ENCODE assay signal across 8 cellular contexts in the genomic region with DNA sequence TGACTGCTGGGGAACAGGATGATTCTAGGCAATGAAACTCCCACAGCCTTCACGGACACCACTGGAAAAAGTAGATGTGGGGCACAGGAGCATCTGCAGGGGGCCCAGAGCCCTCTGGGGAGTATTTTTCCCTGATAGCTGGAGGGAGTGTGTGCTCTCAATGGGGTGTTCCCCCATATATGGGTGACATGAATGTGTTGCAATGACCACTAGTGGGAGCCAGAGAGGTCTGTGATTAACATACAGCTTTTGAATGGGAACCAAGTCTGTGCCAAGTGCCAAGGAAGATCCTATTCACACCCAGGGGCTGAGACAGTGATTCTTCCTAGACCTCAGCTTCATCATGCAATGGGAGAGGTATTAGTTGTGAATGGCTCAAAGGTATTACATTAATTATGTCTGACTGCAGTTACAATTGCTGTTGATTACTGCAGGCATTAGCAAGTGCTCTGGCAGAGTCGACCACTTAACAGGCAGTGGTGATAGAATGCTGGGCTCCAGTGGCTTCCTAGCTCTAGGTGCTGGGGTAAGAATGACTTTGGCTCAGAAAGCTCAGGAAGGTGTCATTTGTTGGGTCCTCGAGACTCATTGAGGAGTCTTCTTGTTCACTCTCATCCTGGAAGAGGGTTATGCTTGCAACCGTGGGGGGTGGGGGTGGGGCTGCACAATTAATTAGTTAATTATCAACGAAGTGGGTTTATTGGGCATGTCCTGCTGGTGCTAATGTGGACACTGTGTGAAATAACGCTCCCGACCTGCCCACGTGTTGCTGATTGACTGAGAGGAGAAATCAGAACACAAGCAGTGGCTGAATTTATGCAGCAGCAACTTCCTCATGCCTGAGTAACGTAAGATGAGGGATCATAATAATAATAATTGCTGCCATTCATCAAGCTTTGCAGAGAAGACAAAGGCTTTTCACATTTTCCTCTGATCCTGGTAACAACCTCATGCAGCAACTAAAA.
A peak's percentile ranks its signal among the peaks of the same experiment; 100 is the strongest.
DNase-seq lines count a peak whose midpoint lies in the region; TF ChIP-seq lines count a peak whose summit lies in the region.
"Had no signal": no experiment of that assay in that cellular context is flagged by ENCODE, and none has a peak within 500 bp of the region (broad histone marks: within the 10 kb centered on the region; RNA-seq: fewer than 3 reads in every experiment).

No MANE protein-coding gene starts in this region.

- no peak overlapping the region for H2BK15ac ChIP-seq in H9 (ENCODE audit: low read depth, low read length)

- TF ChIP-seq CTCF in H9 (conservative IDR thresholded peaks at IDR 0.05) (peak; percentile 89), WERI-Rb-1 (IDR thresholded peaks at IDR 0.05; ENCODE audit: low read depth, low read length) (peak; percentile 93), endodermal cell (conservative IDR thresholded peaks at IDR 0.05) (peak; percentile 93), mesothelial cell of epicardium (IDR thresholded peaks at IDR 0.05; ENCODE audit: unreplicated experiment) (peak; percentile 82), testis (IDR thresholded peaks at IDR 0.05) (peak; percentile 39 to 74 (median 68))

- TF ChIP-seq POLR2A in testis (IDR thresholded peaks at IDR 0.05), result no peak

- no peaks in the 10 kb centered on the region for H3K23me2 ChIP-seq in H9 (ENCODE audit: insufficient read length, low read depth, low read length, poor library complexity, severe bottlenecking)

- H3K79me1 ChIP-seq in H9 (ENCODE audit: insufficient read depth, low read depth, low read length, poor library complexity, severe bottlenecking), result no peaks in the 10 kb centered on the region

- WGBS in H9 (ENCODE audit: extremely low coverage, insufficient read length, low lambda C conversion rate), result no CpG with 5 or more reads among the region's 9 CpGs
- WGBS in endodermal cell (ENCODE audit: insufficient coverage in 1 of 2, insufficient read length in 1 of 2), 2 experiments, result 83 to 90% methylated on average over 8 to 9 of the region's 9 CpGs
- WGBS in testis, 2 donors, result 73 to 78% methylated on average over 8 to 9 of the region's 9 CpGs

- H3K27me3 Mint-ChIP-seq in H9 (ENCODE audit: low read depth) (peaks cover 4% of the 10 kb centered on the region; the same call in 1 of the 2 replicates), endodermal cell (ENCODE audit: insufficient read depth) (no peaks in the 10 kb centered on the region), mesothelial cell of epicardium (ENCODE audit: low read depth) (peaks cover 26% of the 10 kb centered on the region)

- peak overlapping the region in 1 of 3 experiments; percentile 54; a peak in 1 of 7 replicates for H3K27ac Mint-ChIP-seq in H9
- H3K27ac Mint-ChIP-seq in endodermal cell, result no peak overlapping the region
- no peak overlapping the region for H3K27ac Mint-ChIP-seq in mesothelial cell of epicardium
- H3K27ac Mint-ChIP-seq: activated naive CD8-positive, alpha-beta T cell had no signal

- H2BK20ac ChIP-seq in H9 (ENCODE audit: low read depth, low read length, poor library complexity, severe bottlenecking), result no peak overlapping the region

- H3K4me2 ChIP-seq in H9 (ENCODE audit: insufficient read depth, insufficient read length, low read length), result no peak overlapping the region

- H3K9me3 Mint-ChIP-seq in H9 (no peaks in the 10 kb centered on the region), endodermal cell (no peaks in the 10 kb centered on the region), mesothelial cell of epicardium (no peaks in the 10 kb centered on the region)

- H3K56ac ChIP-seq in H9 (ENCODE audit: insufficient read length, low read depth, low read length), result no peak overlapping the region

- no peak overlapping the region for H2AFZ ChIP-seq in H9 (ENCODE audit: low read length)

- no peaks in the 10 kb centered on the region for H3K9me3 ChIP-seq in H9 (ENCODE audit: control insufficient read depth, low read depth, low read length)
- H3K9me3 ChIP-seq in WERI-Rb-1 (ENCODE audit: severe bottlenecking), result no peaks in the 10 kb centered on the region
- H3K9me3 ChIP-seq in endodermal cell (ENCODE audit: control insufficient read depth, low read length), result no peaks in the 10 kb centered on the region
- no peaks in the 10 kb centered on the region for H3K9me3 ChIP-seq in testis

- H3K23ac ChIP-seq in H9 (ENCODE audit: insufficient read length, low read depth, low read length), result no peak overlapping the region

- H3K9ac ChIP-seq in H9 (ENCODE audit: extremely low read depth, insufficient read length, low read length) (no peak overlapping the region), endodermal cell (ENCODE audit: extremely low read depth, low read length, poor library complexity, severe bottlenecking) (no peak overlapping the region)

- intact Hi-C loops in testis (cut with DNase I; ENCODE audit: low total_unique reads), result no loop called here

- no peak overlapping the region for H3T11ph ChIP-seq in H9 (ENCODE audit: low read length)

- H3K27me3 ChIP-seq in H9 (ENCODE audit: insufficient read depth, low read length) (no peaks in the 10 kb centered on the region), WERI-Rb-1 (ENCODE audit: insufficient read depth, low read depth, severe bottlenecking) (no peaks in the 10 kb centered on the region), endodermal cell (ENCODE audit: control insufficient read depth, insufficient read depth, low read length, poor library complexity, severe bottlenecking) (no peaks in the 10 kb centered on the region), testis (no peaks in the 10 kb centered on the region)

- H3K18ac ChIP-seq in H9 (ENCODE audit: insufficient read length, low read depth, low read length), result no peak overlapping the region

- H3K4me3 Mint-ChIP-seq in H9, result no peak overlapping the region
- H3K4me3 Mint-ChIP-seq in endodermal cell, result no peak overlapping the region
- H3K4me3 Mint-ChIP-seq in mesothelial cell of epicardium, result no peak overlapping the region
- H3K4me3 Mint-ChIP-seq: activated naive CD8-positive, alpha-beta T cell had no signal

- H4K20me1 ChIP-seq in H9 (ENCODE audit: control insufficient read depth, insufficient read depth, insufficient read length), result no peaks in the 10 kb centered on the region

- H3K4me3 ChIP-seq in WERI-Rb-1 (ENCODE audit: low read depth, low read length), result no peak overlapping the region
- H3K4me3 ChIP-seq in endodermal cell (ENCODE audit: low read length), result no peak overlapping the region
- H3K4me3 ChIP-seq in testis, result no peak overlapping the region

- H4K91ac ChIP-seq in H9 (ENCODE audit: insufficient read length, low read depth, low read length), result no peak overlapping the region

- peak; percentile 66 for DNase-seq in G401 (ENCODE audit: low spot score)
- DNase-seq in H9, result peak; percentile 64
- DNase-seq in NCI-H146 (lab: John Stamatoyannopoulos, UW), result peak; percentile 55
- peak; percentile 81 for DNase-seq in WERI-Rb-1
- peak; percentile 85 for DNase-seq in endodermal cell
- DNase-seq in mesothelial cell of epicardium (ENCODE audit: low spot score in 2 of 2, unreplicated experiment in 2 of 2), result no peak
- peak; percentile 85 for DNase-seq in testis

- no peak overlapping the region for H2BK120ac ChIP-seq in H9 (ENCODE audit: low read depth, low read length, poor library complexity, severe bottlenecking)

- H3K14ac ChIP-seq in H9 (ENCODE audit: insufficient read depth, low read length), result no peak overlapping the region

- H3K36me3 Mint-ChIP-seq in H9 (ENCODE audit: insufficient read depth in 1 of 3, low read depth in 3 of 3) (no peaks in the 10 kb centered on the region), endodermal cell (ENCODE audit: low read depth) (no peaks in the 10 kb centered on the region), mesothelial cell of epicardium (no peaks in the 10 kb centered on the region)
- H3K36me3 Mint-ChIP-seq: activated naive CD8-positive, alpha-beta T cell had no signal

- no peak overlapping the region for H3K27ac ChIP-seq in H9 (ENCODE audit: insufficient read length, low read depth, low read length)
- H3K27ac ChIP-seq in WERI-Rb-1, result no peak overlapping the region
- no peak overlapping the region for H3K27ac ChIP-seq in endodermal cell (ENCODE audit: low read depth, low read length)
- H3K27ac ChIP-seq in testis, result no peak overlapping the region

- peaks cover 10 to 13% of the 10 kb centered on the region in 2 experiments for H3K4me1 Mint-ChIP-seq in H9
- peaks cover 2% of the 10 kb centered on the region for H3K4me1 Mint-ChIP-seq in endodermal cell
- H3K4me1 Mint-ChIP-seq in mesothelial cell of epicardium, result peaks cover 27% of the 10 kb centered on the region

- no peak overlapping the region for H4K5ac ChIP-seq in H9 (ENCODE audit: insufficient read length, low read depth, low read length)

- H3K4ac ChIP-seq in H9 (ENCODE audit: low read depth, low read length), result no peak overlapping the region

- H2AK5ac ChIP-seq in H9 (ENCODE audit: insufficient read length, low read length), result no peak overlapping the region

- H4K8ac ChIP-seq in H9 (replicated peaks; ENCODE audit: insufficient read length, low read depth, low read length), result no peak overlapping the region

- in situ Hi-C loops in G401 (cut with HindIII; ENCODE audit: low sequenced_read_pairs), result no loop called here

- H3K36me3 ChIP-seq in WERI-Rb-1, result no peaks in the 10 kb centered on the region
- H3K36me3 ChIP-seq in endodermal cell (ENCODE audit: control insufficient read depth, insufficient read depth, low read length), result no peaks in the 10 kb centered on the region
- H3K36me3 ChIP-seq in testis (ENCODE audit: low read depth, missing control alignments), result no peaks in the 10 kb centered on the region

- no peak overlapping the region for H2BK12ac ChIP-seq in H9 (ENCODE audit: insufficient read length, low read depth, low read length)

- no peak overlapping the region for H2BK5ac ChIP-seq in H9 (ENCODE audit: insufficient read length, low read length)

- H3K4me1 ChIP-seq in H9 (ENCODE audit: insufficient read depth, low read length), result no peaks in the 10 kb centered on the region
- H3K4me1 ChIP-seq in endodermal cell (ENCODE audit: control insufficient read depth, insufficient read depth, low read length), result no peaks in the 10 kb centered on the region
- H3K4me1 ChIP-seq in testis, result no peaks in the 10 kb centered on the region

- no peaks in the 10 kb centered on the region for H3K79me2 ChIP-seq in H9 (ENCODE audit: insufficient read depth, low read length)

Comparison
In these comparisons a context has a peak if more than half of its experiments do, and no peak if none do; other contexts are left out.
1. DNase-seq: peak in G401 (single experiment), H9 (single experiment), NCI-H146 (single experiment), WERI-Rb-1 (single experiment), endodermal cell (single experiment) and testis (single experiment); none in mesothelial cell of epicardium (0 of 2).
2. Peak in every context shown above with its lines, with median percentiles within 50 percentile points of each other: CTCF ChIP-seq.